10 cellular contexts compared by ENCODE assay signal in genomic region chr5:135437796-135438560, GRCh38. TPM values are rescaled to one million over a fixed set of nuclear protein-coding genes. Genes with fewer than 3 reads are reported as not detected.
DNase-seq lines count a peak whose midpoint lies in the region; ATAC-seq and TF ChIP-seq lines count a peak whose summit lies in the region.
"Had no signal": no experiment of that assay in that cellular context is flagged by ENCODE, and none has a peak within 500 bp of the region (broad histone marks: within the 10 kb centered on the region; RNA-seq: fewer than 3 reads in every experiment).

No MANE protein-coding gene starts in this region.

- peak overlapping the region; percentile 95 for H3K4me2 ChIP-seq in BLaER1

- peak overlapping the region; percentile 78 for H3K9ac ChIP-seq in BLaER1

- H4K20me1 ChIP-seq in BLaER1, result no peaks in the 10 kb centered on the region

- peak overlapping the region; percentile 93 for H3K27ac ChIP-seq in BLaER1
- H3K27ac ChIP-seq: uterus had no signal

- 0 out of 2 replicates have a peak, but pooled peaks have one; percentile 12 for TF ChIP-seq CTCF in LNCaP clone FGC (IDR thresholded peaks at IDR 0.05; ENCODE audit: control insufficient read depth, extremely low read depth, insufficient read depth)
- TF ChIP-seq CTCF in astrocyte of the spinal cord (IDR thresholded peaks at IDR 0.05; ENCODE audit: low read depth, low read length), result peak; percentile 9

- H3K36me3 ChIP-seq in BLaER1, result no peaks in the 10 kb centered on the region
- H3K36me3 ChIP-seq: uterus had no signal

- ATAC-seq in HG02885 (IDR thresholded peaks at IDR 0.05; ENCODE audit: poor library complexity, unreplicated experiment) (no peak), GM21367 (IDR thresholded peaks at IDR 0.05; ENCODE audit: unreplicated experiment) (no peak), GM19452 (IDR thresholded peaks at IDR 0.05; ENCODE audit: unreplicated experiment) (no peak)

- peaks cover 100% of the 10 kb centered on the region for H3K4me1 ChIP-seq in BLaER1
- H3K4me1 ChIP-seq: uterus had no signal

- in situ Hi-C loops in astrocyte of the spinal cord (cut with HindIII; ENCODE audit: low sequenced_read_pairs), result no loop called here

- DNase-seq in LNCaP clone FGC (ENCODE audit: low read depth), result peak; percentile 80
- DNase-seq in astrocyte of the spinal cord (ENCODE audit: low read depth, low spot score), result peak; percentile 87
- DNase-seq in mesenteric fat pad (ENCODE audit: low spot score), result peak; percentile 85
- DNase-seq in inferior parietal cortex (ENCODE audit: extremely low spot score), result no peak

- H3K9me3 ChIP-seq in BLaER1, result no peaks in the 10 kb centered on the region
- H3K9me3 ChIP-seq: uterus had no signal

- H3K27me3 ChIP-seq in BLaER1, result no peaks in the 10 kb centered on the region
- H3K27me3 ChIP-seq: uterus had no signal

- peak overlapping the region; percentile 36; the same call in 1 of the 2 replicates for H3K4me3 ChIP-seq in BLaER1
- H3K4me3 ChIP-seq in LNCaP clone FGC (ENCODE audit: low read depth, low read length), result no peak overlapping the region
- H3K4me3 ChIP-seq in astrocyte of the spinal cord (ENCODE audit: low read depth, low read length), result no peak overlapping the region
- H3K4me3 ChIP-seq: uterus had no signal

RNA-seq across cellular contexts. Expression of gene DCANP1, which starts 9.2 kb away (rescaled TPM):
- total RNA-seq in mesenteric fat pad, result not detected
- total RNA-seq: kidney epithelial cell, uterus had no signal

RNA-seq across cellular contexts. Expression of gene TIFAB, which starts 14.2 kb away (rescaled TPM):
- total RNA-seq in mesenteric fat pad, result not detected
- total RNA-seq: kidney epithelial cell had no signal

RNA-seq across cellular contexts. Expression of gene MACROH2A1, which starts 38.9 kb away (rescaled TPM):
- 170 TPM for total RNA-seq in mesenteric fat pad
